ENCODE assay signal across 8 cellular contexts in the genomic region with DNA sequence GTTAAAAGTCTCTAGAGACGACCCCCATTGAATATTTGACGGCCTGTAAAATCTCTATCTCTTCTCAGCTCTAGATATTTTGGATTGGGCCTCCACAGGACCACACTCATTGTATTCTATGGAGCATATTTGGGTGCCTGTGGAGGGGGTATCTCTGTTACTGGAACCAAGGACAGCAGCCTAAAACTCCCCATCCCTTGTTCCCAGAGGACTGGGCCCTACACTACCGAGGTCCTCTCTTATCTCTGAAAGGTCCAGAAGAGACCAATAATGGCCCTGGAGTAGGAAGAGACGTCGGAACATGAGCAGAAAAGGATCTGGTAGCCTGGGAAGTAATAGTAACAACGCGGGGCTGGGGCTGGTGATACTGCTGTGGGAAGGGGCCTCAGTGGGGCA. TPM values are rescaled to one million over a fixed set of nuclear protein-coding genes. Genes with fewer than 3 reads are reported as not detected.
DNase-seq lines count a peak whose midpoint lies in the region; ATAC-seq and TF ChIP-seq lines count a peak whose summit lies in the region.

No MANE protein-coding gene starts in this region.

- TF ChIP-seq CTCF in 22Rv1 (IDR thresholded peaks at IDR 0.05) (no peak), brain microvascular endothelial cell (IDR thresholded peaks at IDR 0.05; ENCODE audit: low read depth, low read length, missing control alignments) (no peak)

- in situ Hi-C loops in brain microvascular endothelial cell (cut with HindIII; ENCODE audit: low pct_ligation_motif_present, low sequenced_read_pairs), result no loop called here

- ATAC-seq in HG02973 (IDR thresholded peaks at IDR 0.05; ENCODE audit: unreplicated experiment), result peak; percentile 7
- ATAC-seq in GM19023 (IDR thresholded peaks at IDR 0.05; ENCODE audit: unreplicated experiment), result no peak

- peaks cover 3% of the 10 kb centered on the region for H3K36me3 ChIP-seq in brain microvascular endothelial cell (replicated peaks)
- H3K36me3 ChIP-seq in mesodermal cell (ENCODE audit: control insufficient read depth, insufficient read depth, low read length), result peaks cover 28% of the 10 kb centered on the region

- H3K27ac ChIP-seq in 22Rv1 (peak overlapping the region; percentile 67), brain microvascular endothelial cell (peak overlapping the region; percentile 81), mesodermal cell (ENCODE audit: low read depth, low read length, severe bottlenecking) (peak overlapping the region; percentile 93)

- WGBS in mesodermal cell (ENCODE audit: insufficient coverage in 2 of 2), 2 experiments, result 18 to 19% methylated on average over 5 to 6 of the region's 7 CpGs

- no peaks in the 10 kb centered on the region for H3K9me3 ChIP-seq in mesodermal cell (ENCODE audit: control insufficient read depth, low read length)

- no peak for DNase-seq in brain microvascular endothelial cell
- DNase-seq in NCI-H1930 (lab: John Stamatoyannopoulos, UW), result no peak
- no peak for DNase-seq in stimulated activated CD4-positive, alpha-beta T cell treated with anti-CD3 and anti-CD28 coated beads, Interleukin-2, amount 100 ng/mL, for 24 hours
- no peak for DNase-seq in OCI-M1 (lab: John Stamatoyannopoulos, UW)

- H3K27me3 ChIP-seq in brain microvascular endothelial cell (replicated peaks), result no peaks in the 10 kb centered on the region

- peaks cover 13% of the 10 kb centered on the region for H3K4me1 ChIP-seq in mesodermal cell (ENCODE audit: control insufficient read depth, insufficient read depth, low read length, poor library complexity, severe bottlenecking)

- H3K4me3 ChIP-seq in brain microvascular endothelial cell (ENCODE audit: low read depth, low read length), result peak overlapping the region; percentile 92
- H3K4me3 ChIP-seq in mesodermal cell (ENCODE audit: extremely low read depth, insufficient read depth, low read length, poor library complexity, severe bottlenecking), result peak overlapping the region; percentile 64

RNA-seq across cellular contexts. Expression of gene HPS4, which starts 0.5 kb away (rescaled TPM):
- 27.0 TPM for polyA plus RNA-seq in mesodermal cell (2013, experiment 1 of 2)
- polyA plus RNA-seq in mesodermal cell (2013, experiment 2 of 2), result 23.4 TPM

RNA-seq across cellular contexts. Expression of gene SRRD, which starts 0.6 kb away (rescaled TPM):
- polyA plus RNA-seq in mesodermal cell (2013, experiment 1 of 2), result 18.7 TPM
- polyA plus RNA-seq in mesodermal cell (2013, experiment 2 of 2), result 16.4 TPM

RNA-seq across cellular contexts. Expression of gene TFIP11, which starts 29.2 kb away (rescaled TPM):
- polyA plus RNA-seq in mesodermal cell (2013, experiment 1 of 2), result 22.9 TPM
- polyA plus RNA-seq in mesodermal cell (2013, experiment 2 of 2), result 24.9 TPM

RNA-seq across cellular contexts. Expression of gene ASPHD2, which starts 54.0 kb away (rescaled TPM):
- 7.3 TPM for polyA plus RNA-seq in mesodermal cell (2013, experiment 1 of 2)
- 4.8 TPM for polyA plus RNA-seq in mesodermal cell (2013, experiment 2 of 2)
